24 cellular contexts compared by ENCODE assay signal in genomic region chr12:73529231-73529630, GRCh38.
DNase-seq lines count a peak whose midpoint lies in the region; ATAC-seq, FAIRE-seq and TF ChIP-seq lines count a peak whose summit lies in the region.
"Had no signal": no experiment of that assay in that cellular context is flagged by ENCODE, and none has a peak within 500 bp of the region (broad histone marks: within the 10 kb centered on the region; RNA-seq: fewer than 3 reads in every experiment).

No MANE protein-coding gene starts in this region.

- no peaks in the 10 kb centered on the region for H3K9me2 ChIP-seq in PC-3 (replicated peaks; ENCODE audit: low read length)

- H3K36me3 ChIP-seq in PC-3 (ENCODE audit: low read depth, low read length) = no peaks in the 10 kb centered on the region
- H3K36me3 ChIP-seq in MG63 = no peaks in the 10 kb centered on the region
- H3K36me3 ChIP-seq: BLaER1 treated with 17β-estradiol and CSF1 and Interleukin-3, amounts not matched to agents 10 nM and 100 nM had no signal

- H3K4me3 ChIP-seq in PC-3 (ENCODE audit: low read length) = no peak overlapping the region
- no peak overlapping the region for H3K4me3 ChIP-seq in MG63
- H3K4me3 ChIP-seq: A549; BLaER1 treated with 17β-estradiol and CSF1 and Interleukin-3, amounts not matched to agents 10 nM and 100 nM; GM12878 had no signal

- intact Hi-C loops in PC-3 (cut with micrococcal nuclease) = loop anchor here (5.0 kb wide), 1 partner anchor 147 kb away; no protein-coding TSS in a partner anchor

- H3K27me3 ChIP-seq in PC-3 (ENCODE audit: low read length) = no peaks in the 10 kb centered on the region
- no peaks in the 10 kb centered on the region for H3K27me3 ChIP-seq in MG63
- H3K27me3 ChIP-seq: BLaER1 treated with 17β-estradiol and CSF1 and Interleukin-3, amounts not matched to agents 10 nM and 100 nM had no signal

- no peak overlapping the region for H2AFZ ChIP-seq in PC-3 (ENCODE audit: low read length)

- BruUV-seq in PC-3 (replicated peaks; lab: Mats Ljungman, UMichigan) = no TSS peak

- TF ChIP-seq CTCF in 22Rv1 (IDR thresholded peaks at IDR 0.05) (no peak), C4-2B (conservative IDR thresholded peaks at IDR 0.05) (no peak), PC-3 (conservative IDR thresholded peaks at IDR 0.05; ENCODE audit: low read depth, low read length) (no peak)

- H3K27ac ChIP-seq in 22Rv1 = peak overlapping the region; percentile 94
- peak overlapping the region; percentile 91; the same call in 1 of the 2 replicates for H3K27ac ChIP-seq in C4-2B
- H3K27ac ChIP-seq in PC-3 (ENCODE audit: low read length) = no peak overlapping the region
- H3K27ac ChIP-seq: A549; BLaER1 treated with 17β-estradiol and CSF1 and Interleukin-3, amounts not matched to agents 10 nM and 100 nM had no signal

- ATAC-seq in PC-3 (peak; percentile 81), GM19324 (IDR thresholded peaks at IDR 0.05; ENCODE audit: low FRiP score, unreplicated experiment) (no peak)
- ATAC-seq: A549, GM12878 had no signal

- DNase-seq in PC-3 = peak; percentile 28
- no peak for DNase-seq in amygdala (lab: John Stamatoyannopoulos, UW)
- no peak for DNase-seq in MG63
- DNase-seq: AML-193; CD4-positive, alpha-beta memory T cell; CD4-positive, CD25-positive, alpha-beta regulatory T cell; CD8-positive, alpha-beta memory T cell; COR-L47; DMS 273 treated with DMSO at 0.1 percent for 48 hours; DMS153; DMS53; DMS79; DND-41; EL; GDM1 had no signal

- no peaks in the 10 kb centered on the region for H3K4me1 ChIP-seq in PC-3 (ENCODE audit: insufficient read depth, low read length)
- H3K4me1 ChIP-seq: A549 had no signal

- 0 out of 2 replicates have a peak, but pooled peaks cover 6% of the 10 kb centered on the region for H3K9me3 ChIP-seq in PC-3 (ENCODE audit: low read length)
- H3K9me3 ChIP-seq in MG63 = peaks cover 7% of the 10 kb centered on the region
- H3K9me3 ChIP-seq: A549 had no signal

- H3K9ac ChIP-seq in PC-3 (ENCODE audit: low read length) = no peak overlapping the region
- H3K9ac ChIP-seq: BLaER1 treated with 17β-estradiol and CSF1 and Interleukin-3, amounts not matched to agents 10 nM and 100 nM had no signal

- no peak overlapping the region for H3K4me2 ChIP-seq in PC-3 (ENCODE audit: low read length)
- H3K4me2 ChIP-seq: A549; BLaER1 treated with 17β-estradiol and CSF1 and Interleukin-3, amounts not matched to agents 10 nM and 100 nM had no signal

- POLR2A ChIA-PET in PC-3 (lab: Charles Lee; ENCODE audit: unreplicated experiment) = no interaction called here

- peaks cover 4% of the 10 kb centered on the region for H3F3A ChIP-seq in PC-3 (ENCODE audit: low read length, unreplicated experiment)

- H3K79me2 ChIP-seq in PC-3 (ENCODE audit: low read length) = no peaks in the 10 kb centered on the region

- CTCF ChIA-PET in PC-3 (lab: Charles Lee) = no interaction called here

- no peaks in the 10 kb centered on the region for H4K20me1 ChIP-seq in PC-3 (ENCODE audit: low read length)
- H4K20me1 ChIP-seq: BLaER1 treated with 17β-estradiol and CSF1 and Interleukin-3, amounts not matched to agents 10 nM and 100 nM had no signal

- FAIRE-seq in endometrium (lab: Jason Lieb, UNC) = peak; percentile 77
- FAIRE-seq: A549, GM12878, GM12892, GM18507 had no signal
